ENCODE assay signal across 10 cellular contexts in the genomic region with DNA sequence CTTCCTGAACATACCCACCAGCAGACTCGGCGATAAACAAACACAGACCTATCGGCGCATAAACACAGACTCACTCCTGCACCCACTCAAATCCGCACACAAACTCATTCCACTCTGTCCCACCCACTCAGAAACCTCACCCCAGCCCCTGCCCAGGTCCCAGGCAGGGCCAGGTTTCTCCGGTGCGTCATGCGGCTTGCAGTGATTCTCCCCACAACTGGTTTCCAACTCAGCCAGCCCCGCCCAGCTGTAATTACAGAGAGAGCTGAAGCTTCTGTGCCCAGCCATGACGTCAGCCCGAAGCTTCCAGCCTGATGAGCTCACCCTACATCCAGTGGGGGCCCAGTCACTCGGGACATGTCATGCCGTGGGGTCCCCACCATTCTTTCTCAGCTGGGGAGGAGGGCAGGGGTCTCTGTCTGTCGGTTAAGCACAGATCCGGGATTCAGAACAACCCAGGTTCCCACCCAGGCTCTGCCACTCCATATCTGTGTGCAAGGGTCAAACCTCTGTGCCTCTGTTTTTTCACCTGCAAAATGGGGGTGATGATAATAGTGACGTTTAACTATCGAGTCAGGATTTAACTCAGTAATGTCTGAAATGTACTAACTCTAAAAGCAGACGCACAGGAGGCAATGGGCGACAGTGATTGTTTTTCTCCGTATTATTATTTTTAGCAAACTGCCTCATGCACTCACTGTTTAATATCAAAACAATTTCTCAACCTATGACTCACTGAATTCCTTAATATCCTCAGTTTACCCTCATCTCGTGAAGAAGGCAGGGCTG. TPM values are rescaled to one million over a fixed set of nuclear protein-coding genes. Genes with fewer than 3 reads are reported as not detected.
A peak's percentile ranks its signal among the peaks of the same experiment; 100 is the strongest.
DNase-seq lines count a peak whose midpoint lies in the region; ATAC-seq and TF ChIP-seq lines count a peak whose summit lies in the region.
"Had no signal": no experiment of that assay in that cellular context is flagged by ENCODE, and none has a peak within 500 bp of the region (broad histone marks: within the 10 kb centered on the region; RNA-seq: fewer than 3 reads in every experiment).

No MANE protein-coding gene starts in this region.

- no peak overlapping the region for H3K27ac ChIP-seq in PC-9
- H3K27ac ChIP-seq: KMS-11 had no signal

- peaks cover 44% of the 10 kb centered on the region for H3K4me1 ChIP-seq in PC-9 (replicated peaks; ENCODE audit: insufficient read depth)

- POLR2A ChIA-PET in PC-9 (lab: Charles Lee; ENCODE audit: unreplicated experiment): no interaction called here

- peak overlapping the region; percentile 55 for H3K4me2 ChIP-seq in PC-9
- H3K4me2 ChIP-seq: KMS-11 had no signal

- TF ChIP-seq CTCF in PC-9 (conservative IDR thresholded peaks at IDR 0.05): no peak
- no peak for TF ChIP-seq CTCF in neural crest cell (conservative IDR thresholded peaks at IDR 0.05)

- no peaks in the 10 kb centered on the region for H3K9me3 ChIP-seq in PC-9 (ENCODE audit: insufficient read depth, low read depth)

- no peaks in the 10 kb centered on the region for H4K20me1 ChIP-seq in PC-9 (ENCODE audit: insufficient read depth)

- H3F3A ChIP-seq in PC-9 (ENCODE audit: insufficient read depth, low read depth): peaks cover 10% of the 10 kb centered on the region

- H3K36me3 ChIP-seq in PC-9 (ENCODE audit: low read depth): no peaks in the 10 kb centered on the region

- no peaks in the 10 kb centered on the region for H3K9me2 ChIP-seq in PC-9 (ENCODE audit: insufficient read depth)

- intact Hi-C loops in PC-9 (cut with micrococcal nuclease; ENCODE audit: unreplicated experiment): no loop called here

- CTCF ChIA-PET in PC-9 (lab: Charles Lee): no interaction called here

- H2AFZ ChIP-seq in PC-9: no peak overlapping the region

- ATAC-seq in GM19463 (IDR thresholded peaks at IDR 0.05; ENCODE audit: unreplicated experiment): no peak
- no peak for ATAC-seq in GM21576 (IDR thresholded peaks at IDR 0.05; ENCODE audit: unreplicated experiment)
- ATAC-seq in GM21447 (IDR thresholded peaks at IDR 0.05; ENCODE audit: unreplicated experiment): no peak

- peaks cover 32% of the 10 kb centered on the region for H3K4me1 Mint-ChIP-seq in neural crest cell
- H3K4me1 Mint-ChIP-seq: memory B cell had no signal

- H3K79me2 ChIP-seq in PC-9 (ENCODE audit: low read depth): 0 out of 2 replicates have a peak, but pooled peaks cover 3% of the 10 kb centered on the region

- no peak overlapping the region for H3K4me3 Mint-ChIP-seq in neural crest cell
- H3K4me3 Mint-ChIP-seq: memory B cell had no signal

- peak overlapping the region; percentile 67 for H3K27ac Mint-ChIP-seq in neural crest cell (ENCODE audit: unreplicated experiment)
- H3K27ac Mint-ChIP-seq: memory B cell had no signal

- no peaks in the 10 kb centered on the region for H3K9me3 Mint-ChIP-seq in neural crest cell
- H3K9me3 Mint-ChIP-seq: memory B cell had no signal

- no peaks in the 10 kb centered on the region for H3K36me3 Mint-ChIP-seq in neural crest cell (ENCODE audit: low read depth)
- H3K36me3 Mint-ChIP-seq: memory B cell had no signal

- DNase-seq in H4 (ENCODE audit: low spot score): peak; percentile 95
- DNase-seq in PC-9: peak; percentile 79 to 80
- DNase-seq in fibroblast of gingiva (ENCODE audit: low read depth): peak; percentile 85
- no peak for DNase-seq in neural crest cell (ENCODE audit: low read depth, low spot score)
- no peak for DNase-seq in effector CD4-positive, alpha-beta T cell

- BruUV-seq in PC-9 (replicated peaks; lab: Mats Ljungman, UMichigan): no TSS peak

- no peak overlapping the region for H3K4me3 ChIP-seq in PC-9

- peaks cover 10% of the 10 kb centered on the region for H3K27me3 Mint-ChIP-seq in neural crest cell (ENCODE audit: low read depth)

- H3K27me3 ChIP-seq in PC-9 (ENCODE audit: insufficient read depth, low read depth): no peaks in the 10 kb centered on the region

RNA-seq across cellular contexts. Expression of gene HSPB8, which starts 2.3 kb away (rescaled TPM):
- total RNA-seq in H4 (2014; rRNA removed; shearing (Covaris generic)): 49.4 and 51.5 TPM in 2 replicates
- total RNA-seq in PC-9 (2021) (4.8 and 6.0 TPM in 2 replicates), neural crest cell (0.50 and 0.58 TPM in 2 replicates)

Comparison
In these comparisons a context has a peak if more than half of its experiments do, and no peak if none do; other contexts are left out.
1. DNase-seq: peak in H4 (single experiment), PC-9 (2 of 2) and fibroblast of gingiva (single experiment); none in neural crest cell (single experiment) and effector CD4-positive, alpha-beta T cell (single experiment).